In the genomic region with DNA sequence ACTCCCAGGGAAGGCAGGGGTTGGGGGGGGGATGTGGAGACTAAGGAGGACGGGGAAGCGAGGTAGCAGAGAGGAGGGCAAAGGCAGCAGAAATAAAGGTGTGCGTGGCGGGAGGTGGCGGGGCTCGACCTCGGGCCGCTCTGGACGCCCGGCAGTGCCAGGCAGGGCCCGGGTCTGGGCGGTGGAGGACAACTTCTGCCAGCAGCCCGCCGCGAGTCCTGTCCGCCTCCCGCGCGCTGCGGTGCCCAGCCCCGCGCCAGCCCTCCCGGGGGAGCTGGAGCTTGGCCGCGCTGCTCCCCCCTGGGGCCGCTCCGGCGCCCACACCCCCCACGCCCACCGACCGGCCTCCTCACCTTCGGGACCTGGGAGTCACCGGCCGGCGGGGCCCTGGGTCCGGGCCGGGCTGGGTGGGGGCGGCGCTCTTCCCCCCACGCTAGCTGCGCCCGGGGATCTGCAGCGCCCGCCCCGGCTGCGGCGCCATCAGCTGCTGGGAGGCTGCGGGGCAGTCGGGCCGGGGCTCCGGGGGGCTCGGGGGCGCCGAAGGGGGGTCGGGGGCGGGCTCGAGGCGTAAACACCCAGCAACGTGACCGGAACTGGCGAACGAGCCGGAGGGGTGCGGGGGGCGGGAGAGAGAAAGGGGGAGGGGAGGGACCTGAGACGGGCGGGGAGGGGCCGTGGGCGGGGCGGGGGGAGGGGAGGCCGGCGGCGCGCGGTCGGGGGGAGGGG, we compare ENCODE assay signal across 1 cellular context.
TF ChIP-seq lines count a peak whose summit lies in the region.

Gene CCDC92B, minus strand, starts transcription at position 595 of the 726 bp plus-strand sequence. CDS start 14,507 bp downstream, outside the sequence.

TF ChIP-seq in HCT116, 20 proteins besides CTCF, POLR2A, EP300 and RAD21 (continued from another document):
- TF ChIP-seq, protein P1, sequence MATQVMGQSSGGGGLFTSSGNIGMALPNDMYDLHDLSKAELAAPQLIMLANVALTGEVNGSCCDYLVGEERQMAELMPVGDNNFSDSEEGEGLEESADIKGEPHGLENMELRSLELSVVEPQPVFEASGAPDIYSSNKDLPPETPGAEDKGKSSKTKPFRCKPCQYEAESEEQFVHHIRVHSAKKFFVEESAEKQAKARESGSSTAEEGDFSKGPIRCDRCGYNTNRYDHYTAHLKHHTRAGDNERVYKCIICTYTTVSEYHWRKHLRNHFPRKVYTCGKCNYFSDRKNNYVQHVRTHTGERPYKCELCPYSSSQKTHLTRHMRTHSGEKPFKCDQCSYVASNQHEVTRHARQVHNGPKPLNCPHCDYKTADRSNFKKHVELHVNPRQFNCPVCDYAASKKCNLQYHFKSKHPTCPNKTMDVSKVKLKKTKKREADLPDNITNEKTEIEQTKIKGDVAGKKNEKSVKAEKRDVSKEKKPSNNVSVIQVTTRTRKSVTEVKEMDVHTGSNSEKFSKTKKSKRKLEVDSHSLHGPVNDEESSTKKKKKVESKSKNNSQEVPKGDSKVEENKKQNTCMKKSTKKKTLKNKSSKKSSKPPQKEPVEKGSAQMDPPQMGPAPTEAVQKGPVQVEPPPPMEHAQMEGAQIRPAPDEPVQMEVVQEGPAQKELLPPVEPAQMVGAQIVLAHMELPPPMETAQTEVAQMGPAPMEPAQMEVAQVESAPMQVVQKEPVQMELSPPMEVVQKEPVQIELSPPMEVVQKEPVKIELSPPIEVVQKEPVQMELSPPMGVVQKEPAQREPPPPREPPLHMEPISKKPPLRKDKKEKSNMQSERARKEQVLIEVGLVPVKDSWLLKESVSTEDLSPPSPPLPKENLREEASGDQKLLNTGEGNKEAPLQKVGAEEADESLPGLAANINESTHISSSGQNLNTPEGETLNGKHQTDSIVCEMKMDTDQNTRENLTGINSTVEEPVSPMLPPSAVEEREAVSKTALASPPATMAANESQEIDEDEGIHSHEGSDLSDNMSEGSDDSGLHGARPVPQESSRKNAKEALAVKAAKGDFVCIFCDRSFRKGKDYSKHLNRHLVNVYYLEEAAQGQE (IDR thresholded peaks at IDR 0.05; ENCODE audit: low read depth), result no peak
- no peak for TF ChIP-seq POLR2AphosphoS5 (IDR thresholded peaks at IDR 0.05; ENCODE audit: low read depth, low read length)
- no peak for TF ChIP-seq YY1 (IDR thresholded peaks at IDR 0.05; ENCODE audit: extremely low read depth, insufficient replicate concordance, low read depth, low read length)
- TF ChIP-seq ATF3 (IDR thresholded peaks at IDR 0.05), result no peak
- no peak for TF ChIP-seq SRF (IDR thresholded peaks at IDR 0.05; ENCODE audit: low read depth)
- no peak for TF ChIP-seq EZH2phosphoT487 (IDR thresholded peaks at IDR 0.05; ENCODE audit: borderline replicate concordance)
- TF ChIP-seq MAX (IDR thresholded peaks at IDR 0.05), result no peak
- no peak for TF ChIP-seq FOSL1 (IDR thresholded peaks at IDR 0.05; ENCODE audit: low read depth)
